8 cellular contexts compared by ENCODE assay signal in genomic region chr7:141074162-141074989, GRCh38. TPM values are rescaled to one million over a fixed set of nuclear protein-coding genes. Genes with fewer than 3 reads are reported as not detected.
DNase-seq lines count a peak whose midpoint lies in the region; ATAC-seq, FAIRE-seq and TF ChIP-seq lines count a peak whose summit lies in the region.

No MANE protein-coding gene starts in this region.

- CTCF ChIA-PET in AG04450 (lab: Charles Lee) = no interaction called here

- POLR2A ChIA-PET in AG04450 (lab: Yijun Ruan, JAX) = no interaction called here

- intact Hi-C loops in upper lobe of right lung (cut with DNase I) = no loop called here

- H3K9me3 ChIP-seq in AG04450 (ENCODE audit: control insufficient read depth, insufficient read depth, low read length) = no peaks in the 10 kb centered on the region; the same call in 1 of the 2 replicates
- H3K9me3 ChIP-seq in SJCRH30 (replicated peaks) = no peaks in the 10 kb centered on the region
- no peaks in the 10 kb centered on the region for H3K9me3 ChIP-seq in ectodermal cell (ENCODE audit: control insufficient read depth, low read length)
- H3K9me3 ChIP-seq in upper lobe of right lung = no peaks in the 10 kb centered on the region

- H3K4me1 ChIP-seq in SJCRH30 (peaks cover 2% of the 10 kb centered on the region; the same call in 1 of the 2 replicates), ectodermal cell (ENCODE audit: control insufficient read depth, insufficient read depth, low read length) (peaks cover 13% of the 10 kb centered on the region), upper lobe of right lung (peaks cover 25% of the 10 kb centered on the region)

- ATAC-seq in upper lobe of right lung (peak; percentile 31), GM21717 (IDR thresholded peaks at IDR 0.05; ENCODE audit: unreplicated experiment) (no peak), HG03442 (IDR thresholded peaks at IDR 0.05; ENCODE audit: unreplicated experiment) (no peak)

- TF ChIP-seq CTCF in AG04450 (IDR thresholded peaks at IDR 0.05; ENCODE audit: low read depth, low read length) (no peak), upper lobe of right lung (IDR thresholded peaks at IDR 0.05) (no peak)

- no peak overlapping the region for H3K27ac ChIP-seq in AG04450 (ENCODE audit: low read depth, low read length)
- H3K27ac ChIP-seq in SJCRH30 = no peak overlapping the region
- H3K27ac ChIP-seq in ectodermal cell (ENCODE audit: insufficient read depth, low read depth, low read length, poor library complexity, severe bottlenecking) = no peak overlapping the region
- H3K27ac ChIP-seq in upper lobe of right lung = no peak overlapping the region

- DNase-seq in AG04450 (ENCODE audit: low read depth, low spot score) (no peak), GM12891 (ENCODE audit: insufficient read length, low spot score) (peak; percentile 16), SJCRH30 (peak; percentile 73 to 74), midbrain (lab: John Stamatoyannopoulos, UW) (peak; percentile 47), upper lobe of right lung (peak; percentile 65)

- H3K36me3 ChIP-seq in SJCRH30 = no peaks in the 10 kb centered on the region
- no peaks in the 10 kb centered on the region for H3K36me3 ChIP-seq in ectodermal cell (ENCODE audit: control insufficient read depth, insufficient read depth, low read length)
- no peaks in the 10 kb centered on the region for H3K36me3 ChIP-seq in upper lobe of right lung

- 0 to 1% methylated on average over 75 of the region's 75 CpGs for WGBS in ectodermal cell, 2 experiments

- no peak for TF ChIP-seq POLR2A in GM12891 (IDR thresholded peaks at IDR 0.05; ENCODE audit: low read depth, low read length)

- H3K27me3 ChIP-seq in AG04450 (ENCODE audit: control insufficient read depth, insufficient read depth, low read length) (peaks cover 59% of the 10 kb centered on the region), SJCRH30 (peaks cover 18% of the 10 kb centered on the region), ectodermal cell (ENCODE audit: control insufficient read depth, insufficient read depth, low read length, poor library complexity, severe bottlenecking) (peaks cover 62% of the 10 kb centered on the region), upper lobe of right lung (peaks cover 68% of the 10 kb centered on the region)

- no peak for FAIRE-seq in GM12891 (lab: Jason Lieb, UNC)

- H3K4me3 ChIP-seq in AG04450 (ENCODE audit: low read depth, low read length) = peak overlapping the region; percentile 34; the same call in 1 of the 2 replicates
- peak overlapping the region; percentile 57 for H3K4me3 ChIP-seq in SJCRH30
- peak overlapping the region; percentile 61 for H3K4me3 ChIP-seq in ectodermal cell (ENCODE audit: insufficient read depth, low read depth, low read length)
- H3K4me3 ChIP-seq in upper lobe of right lung = peak overlapping the region; percentile 52

TF ChIP-seq in GM12891, 5 proteins besides CTCF, POLR2A, EP300 and RAD21:
- no peak for TF ChIP-seq SPI1 (IDR thresholded peaks at IDR 0.05; ENCODE audit: low read depth, low read length)

RNA-seq across cellular contexts. Expression of gene TMEM178B, which starts 0.5 kb away (rescaled TPM):
- 0.01 TPM in 2 replicates for polyA plus RNA-seq in AG04450 (2011; rRNA removed)
- polyA minus RNA-seq in AG04450 (2011; rRNA and poly(A)+ RNA removed) = 0.04 and 0.05 TPM in 2 replicates
- polyA plus RNA-seq in GM12891 (2012; ENCODE audit: low read depth, missing spikeins) = 0.10 TPM
- total RNA-seq in SJCRH30 (2014; rRNA removed; shearing (Covaris generic)) = 0.63 and 0.73 TPM in 2 replicates
- 3.5 TPM for polyA plus RNA-seq in ectodermal cell (2013, experiment 1 of 4)
- 4.7 TPM for polyA plus RNA-seq in ectodermal cell (2013, experiment 2 of 4)
- 2.5 TPM for polyA plus RNA-seq in ectodermal cell (2013, experiment 3 of 4)
- 3.0 TPM for polyA plus RNA-seq in ectodermal cell (2013, experiment 4 of 4)
- 1.4 TPM for total RNA-seq in upper lobe of right lung

RNA-seq across cellular contexts. Expression of gene MRPS33, which starts 59.6 kb away (rescaled TPM):
- polyA plus RNA-seq in AG04450 (2011; rRNA removed) = 80.1 and 99.2 TPM in 2 replicates
- 13.9 TPM in 2 replicates for polyA minus RNA-seq in AG04450 (2011; rRNA and poly(A)+ RNA removed)
- polyA plus RNA-seq in GM12891 (2012; ENCODE audit: low read depth, missing spikeins) = 132 TPM
- 54.8 and 59.4 TPM in 2 replicates for total RNA-seq in SJCRH30 (2014; rRNA removed; shearing (Covaris generic))
- 56.2 TPM for polyA plus RNA-seq in ectodermal cell (2013, experiment 1 of 4)
- 49.4 TPM for polyA plus RNA-seq in ectodermal cell (2013, experiment 2 of 4)
- polyA plus RNA-seq in ectodermal cell (2013, experiment 3 of 4) = 40.1 TPM
- polyA plus RNA-seq in ectodermal cell (2013, experiment 4 of 4) = 49.3 TPM
- 27.4 TPM for total RNA-seq in upper lobe of right lung
